23 cellular contexts compared by ENCODE assay signal in genomic region chr1:156775799-156776198, GRCh38. TPM values are rescaled to one million over a fixed set of nuclear protein-coding genes. Genes with fewer than 3 reads are reported as not detected.
DNase-seq lines count a peak whose midpoint lies in the region; ATAC-seq and TF ChIP-seq lines count a peak whose summit lies in the region.
"Had no signal": no experiment of that assay in that cellular context is flagged by ENCODE, and none has a peak within 500 bp of the region (broad histone marks: within the 10 kb centered on the region; RNA-seq: fewer than 3 reads in every experiment).

No MANE protein-coding gene starts in this region.

- TF ChIP-seq CTCF in WTC11 (IDR thresholded peaks at IDR 0.05) (no peak), neural crest cell (conservative IDR thresholded peaks at IDR 0.05) (no peak)

- DNase-seq in activated T-cell treated with anti-CD3 and anti-CD28 coated beads, Interleukin-2, amount 50 U/mL, for 24 hours: no peak
- DNase-seq in activated T-cell treated with anti-CD3 and anti-CD28 coated beads, Interleukin-2, amount 50 U/mL, for 1 hour: no peak
- DNase-seq in ELR (ENCODE audit: low read depth) (peak; percentile 54), WTC11 (ENCODE audit: low spot score) (no peak), neural crest cell (ENCODE audit: low read depth, low spot score) (no peak), NOMO-1 (lab: John Stamatoyannopoulos, UW; ENCODE audit: unreplicated experiment in 2 of 2) (no peak), left colon (no peak)
- DNase-seq: activated CD4-positive, CD25-positive, alpha-beta regulatory T cell; activated CD8-positive, alpha-beta memory T cell treated with anti-CD3 and anti-CD28 coated beads, Interleukin-2, amount 50 U/mL, for 48 hours; body of pancreas; endodermal cell; GDM1; glutamatergic neuron; GOT3; left cardiac atrium; MV-4-11; NCI-H187 treated with DMSO at 0.1 percent for 48 hours; NCI-H226; T-helper 9 cell had no signal

- H3K27ac Mint-ChIP-seq in activated T-cell treated with anti-CD3 and anti-CD28 coated beads, Interleukin-2, amount 50 U/mL, for 24 hours: peak overlapping the region; percentile 70
- peak overlapping the region; percentile 80 for H3K27ac Mint-ChIP-seq in WTC11
- H3K27ac Mint-ChIP-seq in neural crest cell (ENCODE audit: unreplicated experiment): no peak overlapping the region
- H3K27ac Mint-ChIP-seq: endodermal cell; stimulated activated memory B cell treated with anti-CD40 and anti-IgM and Interleukin-4, amounts not matched to agents 10 μg/mL and 1 μg/mL and 100 μg/mL, for 72 hours had no signal

- peaks cover 58% of the 10 kb centered on the region for H3K4me1 Mint-ChIP-seq in activated T-cell treated with anti-CD3 and anti-CD28 coated beads, Interleukin-2, amount 50 U/mL, for 24 hours (ENCODE audit: low read depth)
- H3K4me1 Mint-ChIP-seq in WTC11 (peaks cover 6% of the 10 kb centered on the region), neural crest cell (peaks cover 41% of the 10 kb centered on the region)

- ATAC-seq in WTC11: no peak
- no peak for ATAC-seq in left colon
- no peak for ATAC-seq in GM18867 (IDR thresholded peaks at IDR 0.05; ENCODE audit: unreplicated experiment)
- ATAC-seq: body of pancreas; left cardiac atrium; natural killer cell treated with Interleukin-12 subunit alpha and Interleukin-12 subunit beta and Interleukin-15 and Interleukin-18, amount 100 ng/mL, for 72 hours; sciatic nerve; stimulated activated memory B cell treated with anti-CD40 and anti-IgM and Interleukin-4, amounts not matched to agents 10 μg/mL and 1 μg/mL and 100 μg/mL, for 72 hours had no signal

- H3K4me3 Mint-ChIP-seq in activated T-cell treated with anti-CD3 and anti-CD28 coated beads, Interleukin-2, amount 50 U/mL, for 24 hours: no peak overlapping the region
- H3K4me3 Mint-ChIP-seq in WTC11 (no peak overlapping the region), neural crest cell (peak overlapping the region; percentile 10)
- H3K4me3 Mint-ChIP-seq: endodermal cell; natural killer cell treated with Interleukin-12 subunit alpha and Interleukin-12 subunit beta and Interleukin-15 and Interleukin-18, amount 100 ng/mL, for 72 hours; stimulated activated memory B cell treated with anti-CD40 and anti-IgM and Interleukin-4, amounts not matched to agents 10 μg/mL and 1 μg/mL and 100 μg/mL, for 72 hours had no signal

- peaks cover 57% of the 10 kb centered on the region for H3K36me3 Mint-ChIP-seq in activated T-cell treated with anti-CD3 and anti-CD28 coated beads, Interleukin-2, amount 50 U/mL, for 24 hours (ENCODE audit: low read depth)
- peaks cover 13% of the 10 kb centered on the region for H3K36me3 Mint-ChIP-seq in WTC11
- peaks cover 5% of the 10 kb centered on the region for H3K36me3 Mint-ChIP-seq in neural crest cell (ENCODE audit: low read depth)

- H3K9me3 Mint-ChIP-seq in activated T-cell treated with anti-CD3 and anti-CD28 coated beads, Interleukin-2, amount 50 U/mL, for 24 hours: no peaks in the 10 kb centered on the region
- H3K9me3 Mint-ChIP-seq in WTC11 (no peaks in the 10 kb centered on the region), neural crest cell (no peaks in the 10 kb centered on the region)
- H3K9me3 Mint-ChIP-seq: endodermal cell; natural killer cell treated with Interleukin-12 subunit alpha and Interleukin-12 subunit beta and Interleukin-15 and Interleukin-18, amount 100 ng/mL, for 72 hours; stimulated activated memory B cell treated with anti-CD40 and anti-IgM and Interleukin-4, amounts not matched to agents 10 μg/mL and 1 μg/mL and 100 μg/mL, for 72 hours had no signal

- H3K27me3 Mint-ChIP-seq in activated T-cell treated with anti-CD3 and anti-CD28 coated beads, Interleukin-2, amount 50 U/mL, for 24 hours: no peaks in the 10 kb centered on the region
- H3K27me3 Mint-ChIP-seq in WTC11 (ENCODE audit: low read depth) (no peaks in the 10 kb centered on the region), neural crest cell (ENCODE audit: low read depth) (no peaks in the 10 kb centered on the region)
- H3K27me3 Mint-ChIP-seq: natural killer cell treated with Interleukin-12 subunit alpha and Interleukin-12 subunit beta and Interleukin-15 and Interleukin-18, amount 100 ng/mL, for 72 hours; stimulated activated memory B cell treated with anti-CD40 and anti-IgM and Interleukin-4, amounts not matched to agents 10 μg/mL and 1 μg/mL and 100 μg/mL, for 72 hours had no signal

- POLR2A ChIA-PET in WTC11 (lab: Charles Lee): no interaction called here

- intact Hi-C loops in left colon (cut with DNase I, micrococcal nuclease): no loop called here

- CTCF ChIA-PET in WTC11 (lab: Charles Lee): interaction anchor here (2.3 kb wide), 1 partner anchor 84 kb away, joined by 7 read pairs; the partner anchor contains the start of gene NTRK1

TF ChIP-seq in WTC11, 78 proteins besides CTCF, POLR2A, EP300 and RAD21 (continues in another document):
- TF ChIP-seq TEAD1 (CRISPR knock-in tag; IDR thresholded peaks at IDR 0.05) (no peak), ZBTB43 (CRISPR knock-in tag; IDR thresholded peaks at IDR 0.05) (no peak), FOXK1 (CRISPR knock-in tag; IDR thresholded peaks at IDR 0.05) (no peak), NR3C1 (CRISPR knock-in tag; conservative IDR thresholded peaks at IDR 0.05; ENCODE audit: low read depth) (no peak), EMX1 (CRISPR knock-in tag; IDR thresholded peaks at IDR 0.05) (no peak), ZNF263 (CRISPR knock-in tag; IDR thresholded peaks at IDR 0.05; ENCODE audit: low read depth) (no peak), ZNF219 (CRISPR knock-in tag; IDR thresholded peaks at IDR 0.05; ENCODE audit: borderline replicate concordance) (no peak), E2F5 (CRISPR knock-in tag; IDR thresholded peaks at IDR 0.05) (no peak)
- TF ChIP-seq, protein P1, sequence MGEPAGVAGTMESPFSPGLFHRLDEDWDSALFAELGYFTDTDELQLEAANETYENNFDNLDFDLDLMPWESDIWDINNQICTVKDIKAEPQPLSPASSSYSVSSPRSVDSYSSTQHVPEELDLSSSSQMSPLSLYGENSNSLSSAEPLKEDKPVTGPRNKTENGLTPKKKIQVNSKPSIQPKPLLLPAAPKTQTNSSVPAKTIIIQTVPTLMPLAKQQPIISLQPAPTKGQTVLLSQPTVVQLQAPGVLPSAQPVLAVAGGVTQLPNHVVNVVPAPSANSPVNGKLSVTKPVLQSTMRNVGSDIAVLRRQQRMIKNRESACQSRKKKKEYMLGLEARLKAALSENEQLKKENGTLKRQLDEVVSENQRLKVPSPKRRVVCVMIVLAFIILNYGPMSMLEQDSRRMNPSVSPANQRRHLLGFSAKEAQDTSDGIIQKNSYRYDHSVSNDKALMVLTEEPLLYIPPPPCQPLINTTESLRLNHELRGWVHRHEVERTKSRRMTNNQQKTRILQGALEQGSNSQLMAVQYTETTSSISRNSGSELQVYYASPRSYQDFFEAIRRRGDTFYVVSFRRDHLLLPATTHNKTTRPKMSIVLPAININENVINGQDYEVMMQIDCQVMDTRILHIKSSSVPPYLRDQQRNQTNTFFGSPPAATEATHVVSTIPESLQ (CRISPR knock-in tag; IDR thresholded peaks at IDR 0.05): no peak
- TF ChIP-seq, protein P2, sequence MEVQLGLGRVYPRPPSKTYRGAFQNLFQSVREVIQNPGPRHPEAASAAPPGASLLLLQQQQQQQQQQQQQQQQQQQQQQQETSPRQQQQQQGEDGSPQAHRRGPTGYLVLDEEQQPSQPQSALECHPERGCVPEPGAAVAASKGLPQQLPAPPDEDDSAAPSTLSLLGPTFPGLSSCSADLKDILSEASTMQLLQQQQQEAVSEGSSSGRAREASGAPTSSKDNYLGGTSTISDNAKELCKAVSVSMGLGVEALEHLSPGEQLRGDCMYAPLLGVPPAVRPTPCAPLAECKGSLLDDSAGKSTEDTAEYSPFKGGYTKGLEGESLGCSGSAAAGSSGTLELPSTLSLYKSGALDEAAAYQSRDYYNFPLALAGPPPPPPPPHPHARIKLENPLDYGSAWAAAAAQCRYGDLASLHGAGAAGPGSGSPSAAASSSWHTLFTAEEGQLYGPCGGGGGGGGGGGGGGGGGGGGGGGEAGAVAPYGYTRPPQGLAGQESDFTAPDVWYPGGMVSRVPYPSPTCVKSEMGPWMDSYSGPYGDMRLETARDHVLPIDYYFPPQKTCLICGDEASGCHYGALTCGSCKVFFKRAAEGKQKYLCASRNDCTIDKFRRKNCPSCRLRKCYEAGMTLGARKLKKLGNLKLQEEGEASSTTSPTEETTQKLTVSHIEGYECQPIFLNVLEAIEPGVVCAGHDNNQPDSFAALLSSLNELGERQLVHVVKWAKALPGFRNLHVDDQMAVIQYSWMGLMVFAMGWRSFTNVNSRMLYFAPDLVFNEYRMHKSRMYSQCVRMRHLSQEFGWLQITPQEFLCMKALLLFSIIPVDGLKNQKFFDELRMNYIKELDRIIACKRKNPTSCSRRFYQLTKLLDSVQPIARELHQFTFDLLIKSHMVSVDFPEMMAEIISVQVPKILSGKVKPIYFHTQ (CRISPR knock-in tag; IDR thresholded peaks at IDR 0.05): no peak

RNA-seq across cellular contexts. Expression of gene PRCC, which starts 8.5 kb away (rescaled TPM):
- 97.4 to 98.5 TPM (median 98.0 TPM) in 3 replicates for total RNA-seq in WTC11 (2021)
- 99.8 and 102 TPM in 2 replicates for total RNA-seq in neural crest cell
- total RNA-seq in left colon: 10 to 100 TPM; 51.2 to 59.6 TPM

RNA-seq across cellular contexts. Expression of gene HDGF, which starts 24.3 kb away (rescaled TPM):
- total RNA-seq in WTC11 (2021): 301 to 339 TPM (median 318 TPM) in 3 replicates
- total RNA-seq in neural crest cell: 294 and 304 TPM in 2 replicates
- total RNA-seq in left colon: 100 to 1,000 TPM; 198 to 243 TPM

RNA-seq across cellular contexts. Expression of gene MRPL24, which starts 34.9 kb away (rescaled TPM):
- total RNA-seq in WTC11 (2021) (35.1 to 37.4 TPM (median 35.2 TPM) in 3 replicates), neural crest cell (37.3 and 49.3 TPM in 2 replicates), left colon (10 to 100 TPM; 37.7 to 60.2 TPM)

RNA-seq across cellular contexts. Expression of gene SH2D2A, which starts 40.8 kb away (rescaled TPM):
- total RNA-seq in WTC11 (2021): 4.9 to 6.9 TPM (median 6.6 TPM) in 3 replicates
- 1.0 and 1.1 TPM in 2 replicates for total RNA-seq in neural crest cell
- 1 to 10 TPM; 1.4 to 2.4 TPM for total RNA-seq in left colon

RNA-seq across cellular contexts. Expression of gene ISG20L2, which starts 47.2 kb away (rescaled TPM):
- 37.2 to 43.8 TPM (median 42.2 TPM) in 3 replicates for total RNA-seq in WTC11 (2021)
- total RNA-seq in neural crest cell: 47.0 and 52.7 TPM in 2 replicates
- 10 to 100 TPM; 24.2 to 28.3 TPM for total RNA-seq in left colon
